1 cellular context compared by ENCODE assay signal in the genomic region with DNA sequence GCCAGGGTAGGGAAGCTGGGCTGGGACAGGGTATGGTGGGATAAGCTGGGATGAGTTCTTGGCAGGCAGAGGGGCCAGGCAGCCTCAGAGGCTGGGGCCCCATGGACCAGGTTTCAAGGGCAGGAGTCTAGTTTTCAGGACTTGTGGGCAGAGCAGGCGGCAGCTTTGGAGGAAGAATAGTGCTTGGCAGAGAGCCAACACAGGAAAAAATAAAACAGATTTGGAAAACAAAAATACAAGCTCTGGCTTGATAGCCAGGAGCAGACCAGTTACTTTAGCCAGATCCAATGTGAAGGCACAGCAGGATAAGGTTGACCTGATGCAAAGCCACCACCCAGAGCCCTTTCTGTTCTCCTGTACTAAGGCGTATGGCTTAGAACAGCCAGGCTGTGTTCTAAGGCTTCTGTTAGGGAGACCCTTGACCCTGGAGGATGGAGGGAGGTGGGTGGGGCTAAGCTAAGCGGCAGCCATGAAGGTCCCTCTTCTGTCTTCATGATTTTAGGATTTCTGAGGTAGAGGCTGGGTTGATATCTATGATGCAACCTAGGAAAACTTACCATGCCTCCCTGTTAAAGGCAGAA.
TF ChIP-seq lines count a peak whose summit lies in the region.

No MANE protein-coding gene starts in this region.

TF ChIP-seq in GM12878, 131 proteins besides CTCF, POLR2A, EP300 and RAD21:
- no peak for TF ChIP-seq ZBTB4 (CRISPR knock-in tag; IDR thresholded peaks at IDR 0.05)
- TF ChIP-seq JUND (IDR thresholded peaks at IDR 0.05; ENCODE audit: low read depth, low read length): no peak
- TF ChIP-seq NBN (IDR thresholded peaks at IDR 0.05): no peak
- no peak for TF ChIP-seq CBFB (IDR thresholded peaks at IDR 0.05; ENCODE audit: low read depth)
- no peak for TF ChIP-seq NFIC (IDR thresholded peaks at IDR 0.05; ENCODE audit: low read depth, low read length)
- no peak for TF ChIP-seq MYB (IDR thresholded peaks at IDR 0.05; ENCODE audit: borderline replicate concordance, low read depth, low read length)
- no peak for TF ChIP-seq NRF1 (conservative IDR thresholded peaks at IDR 0.05; ENCODE audit: low read depth, low read length)
- TF ChIP-seq, protein P1, sequence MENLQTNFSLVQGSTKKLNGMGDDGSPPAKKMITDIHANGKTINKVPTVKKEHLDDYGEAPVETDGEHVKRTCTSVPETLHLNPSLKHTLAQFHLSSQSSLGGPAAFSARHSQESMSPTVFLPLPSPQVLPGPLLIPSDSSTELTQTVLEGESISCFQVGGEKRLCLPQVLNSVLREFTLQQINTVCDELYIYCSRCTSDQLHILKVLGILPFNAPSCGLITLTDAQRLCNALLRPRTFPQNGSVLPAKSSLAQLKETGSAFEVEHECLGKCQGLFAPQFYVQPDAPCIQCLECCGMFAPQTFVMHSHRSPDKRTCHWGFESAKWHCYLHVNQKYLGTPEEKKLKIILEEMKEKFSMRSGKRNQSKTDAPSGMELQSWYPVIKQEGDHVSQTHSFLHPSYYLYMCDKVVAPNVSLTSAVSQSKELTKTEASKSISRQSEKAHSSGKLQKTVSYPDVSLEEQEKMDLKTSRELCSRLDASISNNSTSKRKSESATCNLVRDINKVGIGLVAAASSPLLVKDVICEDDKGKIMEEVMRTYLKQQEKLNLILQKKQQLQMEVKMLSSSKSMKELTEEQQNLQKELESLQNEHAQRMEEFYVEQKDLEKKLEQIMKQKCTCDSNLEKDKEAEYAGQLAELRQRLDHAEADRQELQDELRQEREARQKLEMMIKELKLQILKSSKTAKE (IDR thresholded peaks at IDR 0.05; ENCODE audit: low read depth, poor library complexity, severe bottlenecking): no peak
- no peak for TF ChIP-seq FOXK2 (IDR thresholded peaks at IDR 0.05)
- TF ChIP-seq HSF1 (IDR thresholded peaks at IDR 0.05; ENCODE audit: low read depth, low read length): no peak
- no peak for TF ChIP-seq SRF (IDR thresholded peaks at IDR 0.05; ENCODE audit: low read depth in 2 of 2, low read length in 2 of 2)
- no peak for TF ChIP-seq LARP7 (IDR thresholded peaks at IDR 0.05)
- TF ChIP-seq POLR2AphosphoS2 (IDR thresholded peaks at IDR 0.05; ENCODE audit: low read depth, low read length): no peak
- TF ChIP-seq ASH2L (IDR thresholded peaks at IDR 0.05; ENCODE audit: borderline replicate concordance, low read depth): no peak
- TF ChIP-seq SPI1 (IDR thresholded peaks at IDR 0.05; ENCODE audit: borderline replicate concordance, insufficient read depth, low read depth, low read length): no peak
- no peak for TF ChIP-seq MTA3 (IDR thresholded peaks at IDR 0.05; ENCODE audit: borderline replicate concordance, low read length)
- no peak for TF ChIP-seq YY1 (IDR thresholded peaks at IDR 0.05; ENCODE audit: low read depth, low read length)
